11 cellular contexts compared by ENCODE assay signal in the genomic region with DNA sequence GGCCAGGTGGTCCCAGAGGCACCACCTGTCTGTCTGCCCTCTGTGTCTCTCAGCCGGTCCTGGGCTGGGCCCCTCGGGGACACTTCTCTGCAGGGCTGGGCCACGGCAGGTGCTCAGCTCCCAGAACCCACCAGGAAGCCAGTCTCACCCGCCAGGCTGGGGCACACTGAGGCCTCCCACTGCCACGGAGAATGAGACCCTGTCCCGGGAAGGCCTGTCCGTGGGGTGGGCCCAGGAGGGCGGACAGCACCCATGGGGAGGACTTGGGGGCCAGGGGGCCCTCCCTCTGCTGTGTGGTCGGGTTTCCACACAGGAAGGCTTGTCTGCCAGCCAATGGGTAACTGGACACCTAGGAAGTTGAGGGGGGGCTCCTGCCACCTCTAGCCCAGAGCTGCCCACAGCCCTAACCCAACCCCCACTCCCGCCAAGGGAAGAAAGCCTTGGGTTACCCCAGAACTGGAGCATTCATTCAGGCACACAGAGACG. TPM values are rescaled to one million over a fixed set of nuclear protein-coding genes. Genes with fewer than 3 reads are reported as not detected.
DNase-seq lines count a peak whose midpoint lies in the region; ATAC-seq and TF ChIP-seq lines count a peak whose summit lies in the region.
"Had no signal": no experiment of that assay in that cellular context is flagged by ENCODE, and none has a peak within 500 bp of the region (broad histone marks: within the 10 kb centered on the region; RNA-seq: fewer than 3 reads in every experiment).

No MANE protein-coding gene starts in this region.

- DNase-seq in DMS53 (lab: John Stamatoyannopoulos, UW), result peak; percentile 56
- DNase-seq in DMS53 treated with DMSO at 0.1 percent for 48 hours (lab: John Stamatoyannopoulos, UW; ENCODE audit: unreplicated experiment), result no peak
- DNase-seq in MM.1S, result no peak
- DNase-seq in caudate nucleus (lab: John Stamatoyannopoulos, UW), result no peak
- no peak for DNase-seq in gastrocnemius medialis
- no peak for DNase-seq in stimulated activated CD4-positive, alpha-beta T cell treated with anti-CD3 and anti-CD28 coated beads, Interleukin-12 subunit alpha, Interleukin-12 subunit beta, amount 100 ng/mL, for 4 hours
- no peak for DNase-seq in CD4-positive, alpha-beta T cell
- DNase-seq in HUDEP-2 (lab: John Stamatoyannopoulos, UW; ENCODE audit: unreplicated experiment in 76 of 76), result no peak

- CTCF ChIA-PET in CD4-positive, alpha-beta T cell (lab: Charles Lee), result interaction anchor here (0.5 to 1.8 kb wide), 35 partner anchors 8 to 1394 kb away, joined by 3 to 18 read pairs (median 5); partner anchors contain the start of genes MAN1B1, NELFB, NPDC1 and NRARP

- no peaks in the 10 kb centered on the region for H3K9me3 Mint-ChIP-seq in CD4-positive, alpha-beta T cell
- H3K9me3 Mint-ChIP-seq: dendritic cell treated with granulocyte-macrophage colony-stimulating factor and Interleukin-4, amounts not matched to agents 40 ng/mL and 50 ng/mL, for 4 days had no signal

- peaks cover 6% of the 10 kb centered on the region for H3K36me3 Mint-ChIP-seq in CD4-positive, alpha-beta T cell (ENCODE audit: low read depth)

- no peak overlapping the region for H2AFZ ChIP-seq in MM.1S (ENCODE audit: low read length)

- no peak for ATAC-seq in gastrocnemius medialis
- ATAC-seq in CD4-positive, alpha-beta T cell (ENCODE audit: poor library complexity), result no peak

- no peaks in the 10 kb centered on the region for H3K9me2 ChIP-seq in MM.1S (replicated peaks; ENCODE audit: insufficient read depth, low read length)

- H3K36me3 ChIP-seq in MM.1S (replicated peaks; ENCODE audit: insufficient read depth, low read length) (no peaks in the 10 kb centered on the region; the same call in 1 of the 2 replicates), gastrocnemius medialis (peaks cover 0 to 4% of the 10 kb centered on the region in 2 donors)

- intact Hi-C loops in gastrocnemius medialis (cut with DNase I; ENCODE audit: low total_unique reads), result loop anchor here (2.0 to 10.0 kb wide), 2 partner anchors 26 to 452 kb away; no protein-coding TSS in a partner anchor
- intact Hi-C loops in CD4-positive, alpha-beta T cell (cut with DNase I, micrococcal nuclease), result loop anchor here (1.0 to 5.0 kb wide), 5 partner anchors 26 to 450 kb away; partner anchors contain the start of genes ANAPC2 (in 1 of the 2) and SSNA1 (in 1 of the 2)

- H4K20me1 ChIP-seq in MM.1S (ENCODE audit: insufficient read depth, low read length), result peaks cover 2% of the 10 kb centered on the region

- POLR2A ChIA-PET in CD4-positive, alpha-beta T cell (lab: Charles Lee), result interaction anchor here (0.7 to 1.3 kb wide), 7 partner anchors 13 to 122 kb away, joined by 3 to 9 read pairs (median 5); partner anchors contain the start of genes NELFB and TPRN

- H3F3A ChIP-seq in MM.1S (ENCODE audit: insufficient read depth, low read length), result peaks cover 9% of the 10 kb centered on the region; the same call in 1 of the 2 replicates

- peaks cover 6% of the 10 kb centered on the region for H3K27me3 Mint-ChIP-seq in CD4-positive, alpha-beta T cell

- no peak overlapping the region for H3K27ac Mint-ChIP-seq in CD4-positive, alpha-beta T cell
- H3K27ac Mint-ChIP-seq: dendritic cell treated with granulocyte-macrophage colony-stimulating factor and Interleukin-4, amounts not matched to agents 40 ng/mL and 50 ng/mL, for 4 days had no signal

- H3K27ac ChIP-seq in MM.1S (ENCODE audit: low read length) (no peak overlapping the region), caudate nucleus (ENCODE audit: low read depth, low read length) (peak overlapping the region; percentile 88), gastrocnemius medialis (peak overlapping the region; percentile 63 to 79 (median 78))
- no peak overlapping the region for H3K27ac ChIP-seq in CD4-positive, alpha-beta T cell (ENCODE audit: low read depth, low read length)

- H3K4me2 ChIP-seq in MM.1S (ENCODE audit: low read depth, low read length), result peak overlapping the region; percentile 68

- peaks cover 18% of the 10 kb centered on the region for H3K79me2 ChIP-seq in MM.1S (ENCODE audit: low read length)

- no peak overlapping the region; the same call in 1 of the 2 replicates for H3K9ac ChIP-seq in MM.1S (ENCODE audit: low read length)

- H3K4me3 Mint-ChIP-seq in CD4-positive, alpha-beta T cell, result no peak overlapping the region
- H3K4me3 Mint-ChIP-seq: dendritic cell treated with granulocyte-macrophage colony-stimulating factor and Interleukin-4, amounts not matched to agents 40 ng/mL and 50 ng/mL, for 4 days had no signal

- no peak overlapping the region; the same call in 1 of the 2 replicates for H3K4me3 ChIP-seq in MM.1S (ENCODE audit: low read length)
- peak overlapping the region; percentile 26 to 46 (median 35) for H3K4me3 ChIP-seq in gastrocnemius medialis

- in situ Hi-C loops in gastrocnemius medialis (cut with MboI; ENCODE audit: low sequenced_read_pairs in 4 of 4), result loop anchor here in 2 of 4 donors (10.0 kb wide), 1 partner anchor 122 kb away; the partner anchor contains the start of gene DPP7 (in 2 of the 2)

- no peak for TF ChIP-seq POLR2A in gastrocnemius medialis (IDR thresholded peaks at IDR 0.05)

- TF ChIP-seq CTCF in MM.1S (IDR thresholded peaks at IDR 0.05; ENCODE audit: low read length), result no peak
- no peak for TF ChIP-seq CTCF in gastrocnemius medialis (IDR thresholded peaks at IDR 0.05 in 4 of 5, conservative IDR thresholded peaks at IDR 0.05 in 1 of 5)
- TF ChIP-seq CTCF in CD4-positive, alpha-beta T cell (IDR thresholded peaks at IDR 0.05), result no peak

- H3K27me3 ChIP-seq in MM.1S (replicated peaks; ENCODE audit: insufficient read depth, low read length) (peaks cover 37% of the 10 kb centered on the region), gastrocnemius medialis (peaks cover 0 to 19% (median 0%) of the 10 kb centered on the region in 3 donors)
- H3K27me3 ChIP-seq in CD4-positive, alpha-beta T cell (ENCODE audit: control insufficient read depth, insufficient read depth, low read length), result no peaks in the 10 kb centered on the region

- H3K9me3 ChIP-seq in MM.1S (replicated peaks; ENCODE audit: insufficient read depth, low read length), result no peaks in the 10 kb centered on the region
- no peaks in the 10 kb centered on the region for H3K9me3 ChIP-seq in gastrocnemius medialis
- no peaks in the 10 kb centered on the region for H3K9me3 ChIP-seq in CD4-positive, alpha-beta T cell (ENCODE audit: control insufficient read depth, low read length)

- H3K4me1 ChIP-seq in MM.1S (ENCODE audit: low read length), result peaks cover 9% of the 10 kb centered on the region; the same call in 1 of the 2 replicates
- peaks cover 38 to 50% of the 10 kb centered on the region in 2 donors for H3K4me1 ChIP-seq in gastrocnemius medialis

- peaks cover 10% of the 10 kb centered on the region for H3K4me1 Mint-ChIP-seq in CD4-positive, alpha-beta T cell (ENCODE audit: low read depth)

RNA-seq across cellular contexts. Expression of gene TUBB4B, which starts 4.1 kb away (rescaled TPM):
- 100 to 1,000 TPM; 222 to 495 (median 363) TPM for total RNA-seq in gastrocnemius medialis
- total RNA-seq in CD4-positive, alpha-beta T cell, result 10 to 100 TPM; 93.8 to 98.2 TPM

RNA-seq across cellular contexts. Expression of gene SLC34A3, which starts 6.3 kb away (rescaled TPM):
- total RNA-seq in gastrocnemius medialis, result not detected
- not detected for total RNA-seq in CD4-positive, alpha-beta T cell
- total RNA-seq: glomerular endothelial cell had no signal

RNA-seq across cellular contexts. Expression of gene RNF224, which starts 9.7 kb away (rescaled TPM):
- total RNA-seq in gastrocnemius medialis, result not detected
- total RNA-seq in CD4-positive, alpha-beta T cell, result under 1 TPM in 1 of 2 experiments, not detected in 1; 0.14 TPM
- total RNA-seq: glomerular endothelial cell, Peyer's patch had no signal

RNA-seq across cellular contexts. Expression of gene CYSRT1, which starts 12.0 kb away (rescaled TPM):
- total RNA-seq in gastrocnemius medialis, result under 1 TPM in 1 of 4 donors, not detected in 3; 0.42 TPM
- total RNA-seq in CD4-positive, alpha-beta T cell, result under 1 TPM; 0.33 to 0.42 TPM

RNA-seq across cellular contexts. Expression of gene STPG3, which starts 14.1 kb away (rescaled TPM):
- total RNA-seq in gastrocnemius medialis, result not detected
- not detected for total RNA-seq in CD4-positive, alpha-beta T cell
- total RNA-seq: glomerular endothelial cell, Peyer's patch had no signal

Comparison
In these comparisons a context has a peak if more than half of its experiments do, and no peak if none do; other contexts are left out.
1. H3K27ac ChIP-seq: peak in caudate nucleus (single experiment) and gastrocnemius medialis (4 of 4); none in MM.1S (single experiment) and CD4-positive, alpha-beta T cell (single experiment).